Comparison of ENCODE assay signal across 8 cellular contexts in the genomic region with DNA sequence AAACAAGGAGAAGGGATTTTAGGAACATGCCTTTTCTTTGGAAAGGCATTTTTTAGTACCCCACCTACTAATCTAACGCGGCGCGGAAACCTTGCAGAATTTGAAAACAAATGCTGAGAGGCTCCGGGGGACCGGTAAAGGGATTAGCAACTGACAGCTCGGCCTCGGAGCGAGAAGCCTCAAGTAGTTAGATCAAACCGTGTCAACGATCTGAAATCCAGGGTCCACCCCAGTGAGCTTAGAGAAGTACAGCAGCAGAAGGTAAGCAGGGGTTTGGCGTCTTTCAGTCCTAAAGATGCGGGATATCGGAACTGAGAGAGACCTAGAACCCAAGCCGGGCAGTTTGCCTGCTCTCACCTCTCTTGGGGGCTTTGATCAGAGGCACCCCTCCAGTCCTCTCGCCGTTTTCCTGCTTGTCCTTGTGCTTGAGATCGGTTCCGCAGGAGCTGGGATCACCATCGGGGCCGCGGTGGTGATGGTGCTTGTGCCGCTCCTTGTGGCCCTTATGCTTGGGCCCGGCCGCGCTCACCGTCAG. TPM values are rescaled to one million over a fixed set of nuclear protein-coding genes. Genes with fewer than 3 reads are reported as not detected.
DNase-seq lines count a peak whose midpoint lies in the region; ATAC-seq and TF ChIP-seq lines count a peak whose summit lies in the region.

No MANE protein-coding gene starts in this region.

- H3F3A ChIP-seq in SU-DHL-6 (ENCODE audit: insufficient read depth) = peaks cover 29% of the 10 kb centered on the region

- peak overlapping the region; percentile 96 for H3K27ac ChIP-seq in SU-DHL-6 (ENCODE audit: low read depth, low read length)

- DNase-seq in AG08395 (ENCODE audit: low spot score) = peak; percentile 14
- peak; percentile 24 for DNase-seq in dedifferentiated amniotic fluid mesenchymal stem cell (ENCODE audit: extremely low spot score)
- peak in 1 of 2 donors; percentile 40 for DNase-seq in lower leg skin (ENCODE audit: low spot score in 2 of 2)
- DNase-seq in stimulated activated CD8-positive, alpha-beta memory T cell treated with anti-CD3 and anti-CD28 coated beads, Interleukin-7, amount 100 ng/mL, for 4 hours (ENCODE audit: low read depth in 2 of 2) = peak; percentile 11 to 13

- TF ChIP-seq CTCF in SU-DHL-6 (IDR thresholded peaks at IDR 0.05; ENCODE audit: insufficient read depth, low read length, poor library complexity, severe bottlenecking) = no peak
- TF ChIP-seq CTCF in lower leg skin (IDR thresholded peaks at IDR 0.05) = no peak

- H3K27me3 ChIP-seq in SU-DHL-6 (ENCODE audit: low read length) = no peaks in the 10 kb centered on the region

- WGBS in lower leg skin, 2 donors = 0 to 1% methylated on average over 23 to 27 of the region's 27 CpGs

- H4K20me1 ChIP-seq in SU-DHL-6 (ENCODE audit: low read depth, low read length) = no peaks in the 10 kb centered on the region

- TF ChIP-seq POLR2A in lower leg skin (IDR thresholded peaks at IDR 0.05) = no peak

- peak overlapping the region; percentile 83 for H3K9ac ChIP-seq in SU-DHL-6 (ENCODE audit: low read length)

- intact Hi-C loops in lower leg skin (cut with DNase I; ENCODE audit: low total_unique reads) = loop anchor here (5.0 kb wide), 1 partner anchor 611 kb away; no protein-coding TSS in a partner anchor

- H3K9me2 ChIP-seq in SU-DHL-6 (replicated peaks; ENCODE audit: insufficient read depth, low read length) = no peaks in the 10 kb centered on the region

- no peaks in the 10 kb centered on the region for H3K9me3 ChIP-seq in SU-DHL-6 (ENCODE audit: insufficient read depth, low read length)

- H2AFZ ChIP-seq in SU-DHL-6 (ENCODE audit: low read depth, low read length, severe bottlenecking) = peak overlapping the region; percentile 11

- peak; percentile 29 for ATAC-seq in GM18498 (IDR thresholded peaks at IDR 0.05; ENCODE audit: unreplicated experiment)
- ATAC-seq in HG03175 (IDR thresholded peaks at IDR 0.05; ENCODE audit: unreplicated experiment) = peak; percentile 23
- ATAC-seq in HG02763 (IDR thresholded peaks at IDR 0.05; ENCODE audit: unreplicated experiment) = no peak

- H3K4me3 ChIP-seq in SU-DHL-6 (ENCODE audit: insufficient read depth, low read length, poor library complexity, severe bottlenecking) = peak overlapping the region; percentile 85
- peak overlapping the region; percentile 89 for H3K4me3 ChIP-seq in lower leg skin (ENCODE audit: low read depth, poor library complexity, severe bottlenecking)

- peaks cover 52% of the 10 kb centered on the region for H3K79me2 ChIP-seq in SU-DHL-6 (ENCODE audit: insufficient read depth, low read length)

- H3K4me2 ChIP-seq in SU-DHL-6 (ENCODE audit: low read depth, low read length, poor library complexity, severe bottlenecking) = peak overlapping the region; percentile 99

- H3K36me3 ChIP-seq in SU-DHL-6 (ENCODE audit: low read length) = peaks cover 10% of the 10 kb centered on the region; the same call in 1 of the 2 replicates

RNA-seq across cellular contexts. Expression of a gene that starts 0.9 kb away (rescaled TPM):
- total RNA-seq in lower leg skin = 10 to 100 TPM; 18.2 to 37.6 (median 24.5) TPM

RNA-seq across cellular contexts. Expression of a gene that starts 52.1 kb away (rescaled TPM):
- total RNA-seq in lower leg skin = 1 to 10 TPM in 3 of 4 donors, under 1 TPM in 1; 0.65 to 4.8 (median 2.0) TPM
